Comparison of ENCODE assay signal across 20 cellular contexts in the genomic region with DNA sequence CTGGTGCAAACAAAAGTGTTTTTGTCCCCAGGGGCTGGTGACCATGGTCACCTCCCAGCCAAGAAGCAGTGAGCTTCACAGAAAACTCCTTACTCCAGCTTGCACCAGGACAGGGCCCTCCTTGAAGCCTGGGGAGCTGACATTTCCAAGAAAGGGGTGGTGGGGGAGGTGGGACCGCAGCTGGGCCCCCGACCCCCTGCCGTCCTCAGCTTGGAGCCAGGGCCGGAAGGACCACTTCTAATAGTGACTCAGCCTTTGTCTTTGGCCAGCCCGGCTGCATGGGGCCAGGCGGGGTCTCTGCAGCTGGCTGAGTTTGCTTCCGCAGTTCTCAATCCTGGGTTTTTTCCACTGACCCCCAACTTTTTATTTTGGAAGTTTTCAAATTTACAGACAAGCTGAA.
DNase-seq lines count a peak whose midpoint lies in the region; ATAC-seq, FAIRE-seq and TF ChIP-seq lines count a peak whose summit lies in the region.
"Had no signal": no experiment of that assay in that cellular context is flagged by ENCODE, and none has a peak within 500 bp of the region (broad histone marks: within the 10 kb centered on the region; RNA-seq: fewer than 3 reads in every experiment).

No MANE protein-coding gene starts in this region.

- peak; percentile 31; the same call in 1 of the 3 replicates for ATAC-seq in K562
- no peak for ATAC-seq in HG03342 (IDR thresholded peaks at IDR 0.05; ENCODE audit: unreplicated experiment)
- no peak for ATAC-seq in GM21367 (IDR thresholded peaks at IDR 0.05; ENCODE audit: unreplicated experiment)
- ATAC-seq: T-cell had no signal

- H3K4me1 ChIP-seq in HUES48 (ENCODE audit: control insufficient read depth, insufficient read depth, low read length) (peaks cover 11% of the 10 kb centered on the region), K562 (replicated peaks in 1 of 2; ENCODE audit: control insufficient read depth in 2 of 2, insufficient read depth in 2 of 2, low read length in 2 of 2) (no peaks in the 10 kb centered on the region)
- H3K4me1 ChIP-seq: Caco-2 had no signal

- in situ Hi-C loops in K562 (cut with MboI) = no loop called here

- TF ChIP-seq EP300 in K562 (IDR thresholded peaks at IDR 0.05; ENCODE audit: low read length) = no peak

- DNase-seq in K562 (ENCODE audit: extremely low read depth in 1 of 4, low spot score in 3 of 4) = peak; percentile 7 to 29 (median 27)
- DNase-seq in iPS-NIHi7 (ENCODE audit: extremely low spot score) = peak; percentile 84
- DNase-seq in activated CD8-positive, alpha-beta memory T cell treated with anti-CD3 and anti-CD28 coated beads for 24 hours = no peak
- DNase-seq in stimulated activated CD4-positive, alpha-beta T cell treated with anti-CD3 and anti-CD28 coated beads, Interleukin-15, amount 100 ng/mL, for 24 hours = no peak
- DNase-seq: Caco-2; CD4-positive, CD25-positive, alpha-beta regulatory T cell; GM23248; KBM-7; NCI-H1048; NCI-H1694; NCI-H2227 treated with DMSO at 0.1 percent for 48 hours; NCI-H524; Right ventricle myocardium superior; T-cell had no signal

- no peaks in the 10 kb centered on the region for H3K79me2 ChIP-seq in K562 (ENCODE audit: control insufficient read depth, insufficient read depth, low read length)

- POLR2A ChIA-PET in K562 (lab: Yijun Ruan, JAX) = interaction anchor here (0.6 to 1.0 kb wide), 3 partner anchors 10 to 45 kb away, joined by 3 to 8 read pairs (median 3); no protein-coding TSS in a partner anchor

- H3K9me1 ChIP-seq in K562 (ENCODE audit: control insufficient read depth, insufficient read depth, low read length) = no peaks in the 10 kb centered on the region

- H3K4me2 ChIP-seq in K562 (ENCODE audit: insufficient read depth, low read length) = no peak overlapping the region

- H3K9ac ChIP-seq in HUES48 (ENCODE audit: low read depth, low read length) (no peak overlapping the region), K562 (ENCODE audit: insufficient read depth in 1 of 2, low read depth in 2 of 2, low read length in 2 of 2) (no peak overlapping the region)
- H3K9ac ChIP-seq: GM23248 had no signal

- no peak for FAIRE-seq in K562 (lab: Jason Lieb, UNC)
- FAIRE-seq: HTR-8/SVneo, RCC 7860 had no signal

- H3K27ac ChIP-seq in HUES48 (ENCODE audit: low read depth, low read length) (peak overlapping the region; percentile 81), K562 (ENCODE audit: extremely low read depth, low read depth, low read length) (no peak overlapping the region)
- H3K27ac ChIP-seq: GM23248, SK-N-MC had no signal

- H3K4me3 ChIP-seq in HUES48 (ENCODE audit: low read depth, low read length) = no peak overlapping the region
- H3K4me3 ChIP-seq in K562 = no peak overlapping the region
- H3K4me3 ChIP-seq: GM23248, SK-N-MC had no signal

- no peaks in the 10 kb centered on the region for H3K27me3 ChIP-seq in HUES48 (ENCODE audit: control insufficient read depth, insufficient read depth, low read length)
- H3K27me3 ChIP-seq in K562 (ENCODE audit: control insufficient read depth in 2 of 2, insufficient read depth in 2 of 2, low read length in 2 of 2) = peaks cover 21 to 68% of the 10 kb centered on the region in 2 experiments

- TF ChIP-seq CTCF in K562 (IDR thresholded peaks at IDR 0.05 in 2 of 3, conservative IDR thresholded peaks at IDR 0.05 in 1 of 3; ENCODE audit: insufficient read depth in 2 of 3, low read depth in 1 of 3, low read length in 3 of 3) = no peak

- TF ChIP-seq POLR2A in K562 (conservative IDR thresholded peaks at IDR 0.05) = no peak

- no peaks in the 10 kb centered on the region for H3K36me3 ChIP-seq in HUES48 (ENCODE audit: control insufficient read depth, insufficient read depth, low read length)
- H3K36me3 ChIP-seq in K562 (ENCODE audit: control insufficient read depth, insufficient read depth, low read length) = no peaks in the 10 kb centered on the region

- no peaks in the 10 kb centered on the region for H4K20me1 ChIP-seq in K562 (replicated peaks; ENCODE audit: control insufficient read depth, insufficient read depth, low read length)

- intact Hi-C loops in K562 (cut with micrococcal nuclease) = no loop called here

- H3K9me3 ChIP-seq in HUES48 (ENCODE audit: control insufficient read depth, insufficient read depth, low read length) (no peaks in the 10 kb centered on the region), K562 (replicated peaks; ENCODE audit: control insufficient read depth, insufficient read depth, low read depth, low read length) (no peaks in the 10 kb centered on the region)
- H3K9me3 ChIP-seq: Caco-2 had no signal

- BruUV-seq in K562 (replicated peaks; lab: Mats Ljungman, UMichigan) = no TSS peak

- 8% methylated on average over 7 of the region's 7 CpGs for WGBS in K562 (ENCODE audit: insufficient coverage, low coverage, missing lambda C conversion rate)

- no peak for TF ChIP-seq RAD21 in K562 (CRISPR knock-in tag; conservative IDR thresholded peaks at IDR 0.05 in 1 of 2, IDR thresholded peaks at IDR 0.05 in 1 of 2)

- H2AFZ ChIP-seq in K562 (ENCODE audit: low read depth, low read length) = no peak overlapping the region
- H2AFZ ChIP-seq: GM23248 had no signal

- CTCF ChIA-PET in K562 (lab: Yijun Ruan, JAX; ENCODE audit: low intra/inter-chr PET ratio) = no interaction called here

TF ChIP-seq in K562, 482 proteins besides CTCF, POLR2A, EP300 and RAD21:
- no peak for TF ChIP-seq KHSRP (IDR thresholded peaks at IDR 0.05)
- TF ChIP-seq, protein P1, sequence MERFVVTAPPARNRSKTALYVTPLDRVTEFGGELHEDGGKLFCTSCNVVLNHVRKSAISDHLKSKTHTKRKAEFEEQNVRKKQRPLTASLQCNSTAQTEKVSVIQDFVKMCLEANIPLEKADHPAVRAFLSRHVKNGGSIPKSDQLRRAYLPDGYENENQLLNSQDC (CRISPR knock-in tag; IDR thresholded peaks at IDR 0.05) = no peak
- TF ChIP-seq SMARCB1 (IDR thresholded peaks at IDR 0.05; ENCODE audit: insufficient read length, low read depth) = no peak
- peak; percentile 68; the same call in 1 of the 2 replicates for TF ChIP-seq ZBTB7A (IDR thresholded peaks at IDR 0.05; ENCODE audit: borderline replicate concordance, control insufficient read depth, low read depth, low read length)
- TF ChIP-seq, protein P2, sequence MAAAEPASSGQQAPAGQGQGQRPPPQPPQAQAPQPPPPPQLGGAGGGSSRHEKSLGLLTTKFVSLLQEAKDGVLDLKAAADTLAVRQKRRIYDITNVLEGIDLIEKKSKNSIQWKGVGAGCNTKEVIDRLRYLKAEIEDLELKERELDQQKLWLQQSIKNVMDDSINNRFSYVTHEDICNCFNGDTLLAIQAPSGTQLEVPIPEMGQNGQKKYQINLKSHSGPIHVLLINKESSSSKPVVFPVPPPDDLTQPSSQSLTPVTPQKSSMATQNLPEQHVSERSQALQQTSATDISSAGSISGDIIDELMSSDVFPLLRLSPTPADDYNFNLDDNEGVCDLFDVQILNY (CRISPR knock-in tag; IDR thresholded peaks at IDR 0.05) = no peak
TF ChIP-seq in K562: peak in this region for 1.

Comparison
In these comparisons a context has a peak if more than half of its experiments do, and no peak if none do; other contexts are left out.
1. DNase-seq: peak in K562 (4 of 4) and iPS-NIHi7 (single experiment); none in activated CD8-positive, alpha-beta memory T cell treated with anti-CD3 and anti-CD28 coated beads for 24 hours (single experiment) and stimulated activated CD4-positive, alpha-beta T cell treated with anti-CD3 and anti-CD28 coated beads, Interleukin-15, amount 100 ng/mL, for 24 hours (single experiment).